Comparison of ENCODE assay signal across 1 cellular context in the genomic region with DNA sequence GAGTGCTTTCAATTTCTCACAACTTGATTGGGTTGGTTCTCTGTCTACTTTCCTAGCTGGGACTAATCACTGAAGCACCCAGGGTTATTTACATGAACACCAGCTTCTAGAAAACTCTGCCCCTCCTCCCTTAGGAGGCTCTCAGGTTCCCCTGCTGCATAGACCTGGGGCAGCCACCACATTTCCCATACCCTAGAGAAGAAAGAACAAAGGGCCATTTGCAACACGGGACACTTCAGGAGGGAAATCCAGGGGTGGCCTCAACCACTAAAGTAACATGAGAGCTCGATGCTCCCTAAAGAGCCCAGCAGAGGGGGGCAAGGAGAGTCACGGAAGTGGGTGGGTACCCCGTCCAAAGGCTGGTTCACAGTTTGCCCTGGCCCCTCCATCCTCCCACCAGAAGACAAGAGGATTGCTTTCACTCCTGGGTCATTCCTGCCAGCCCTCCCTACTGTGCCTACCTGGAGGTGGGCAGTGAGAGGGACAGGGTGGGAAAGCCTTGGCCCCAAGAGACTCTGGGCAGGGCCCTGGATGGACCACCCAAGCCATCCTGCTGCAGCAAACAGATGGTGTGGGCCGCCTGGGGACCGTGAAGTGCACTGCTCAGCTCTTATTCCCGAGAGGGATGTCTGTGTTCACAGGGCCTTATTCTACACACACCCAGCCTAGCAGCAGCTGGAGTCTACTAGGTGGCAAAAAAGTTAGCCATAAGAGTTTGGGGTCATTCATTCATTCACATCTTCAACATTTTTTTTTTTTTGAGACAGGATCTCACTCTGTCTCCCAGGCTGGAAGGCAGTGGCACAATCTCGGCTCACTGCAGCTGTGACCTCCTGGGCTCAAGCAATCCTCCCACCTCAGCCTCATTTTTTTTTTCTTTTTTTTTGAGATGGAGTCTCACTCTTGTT.
A peak's percentile ranks its signal among the peaks of the same experiment; 100 is the strongest.
TF ChIP-seq lines count a peak whose summit lies in the region.

No MANE protein-coding gene starts in this region.

TF ChIP-seq in GM12878, 131 proteins besides CTCF, POLR2A, EP300 and RAD21 (continued from another document):
- no peak for TF ChIP-seq ZBTB11 (CRISPR knock-in tag; IDR thresholded peaks at IDR 0.05)
- TF ChIP-seq NR2C1 (IDR thresholded peaks at IDR 0.05) = no peak
- no peak for TF ChIP-seq CBX3 (IDR thresholded peaks at IDR 0.05; ENCODE audit: borderline replicate concordance, low read depth)
- TF ChIP-seq GABPA (IDR thresholded peaks at IDR 0.05; ENCODE audit: low read depth) = no peak
- TF ChIP-seq CHD2 (IDR thresholded peaks at IDR 0.05; ENCODE audit: borderline replicate concordance, low read depth, low read length) = peak; percentile 73; the same call in 1 of the 2 replicates
- TF ChIP-seq, protein P1, sequence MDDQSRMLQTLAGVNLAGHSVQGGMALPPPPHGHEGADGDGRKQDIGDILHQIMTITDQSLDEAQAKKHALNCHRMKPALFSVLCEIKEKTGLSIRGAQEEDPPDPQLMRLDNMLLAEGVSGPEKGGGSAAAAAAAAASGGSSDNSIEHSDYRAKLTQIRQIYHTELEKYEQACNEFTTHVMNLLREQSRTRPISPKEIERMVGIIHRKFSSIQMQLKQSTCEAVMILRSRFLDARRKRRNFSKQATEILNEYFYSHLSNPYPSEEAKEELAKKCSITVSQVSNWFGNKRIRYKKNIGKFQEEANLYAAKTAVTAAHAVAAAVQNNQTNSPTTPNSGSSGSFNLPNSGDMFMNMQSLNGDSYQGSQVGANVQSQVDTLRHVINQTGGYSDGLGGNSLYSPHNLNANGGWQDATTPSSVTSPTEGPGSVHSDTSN (IDR thresholded peaks at IDR 0.05; ENCODE audit: insufficient replicate concordance, low read depth, low read length) = no peak
- peak; percentile 64 for TF ChIP-seq MLLT1 (IDR thresholded peaks at IDR 0.05)
- TF ChIP-seq IKZF2 (IDR thresholded peaks at IDR 0.05) = peak in 1 of 2 experiments; percentile 52; a peak in 2 of 4 replicates
